Comparison of ENCODE assay signal across 1 cellular context in the genomic region with DNA sequence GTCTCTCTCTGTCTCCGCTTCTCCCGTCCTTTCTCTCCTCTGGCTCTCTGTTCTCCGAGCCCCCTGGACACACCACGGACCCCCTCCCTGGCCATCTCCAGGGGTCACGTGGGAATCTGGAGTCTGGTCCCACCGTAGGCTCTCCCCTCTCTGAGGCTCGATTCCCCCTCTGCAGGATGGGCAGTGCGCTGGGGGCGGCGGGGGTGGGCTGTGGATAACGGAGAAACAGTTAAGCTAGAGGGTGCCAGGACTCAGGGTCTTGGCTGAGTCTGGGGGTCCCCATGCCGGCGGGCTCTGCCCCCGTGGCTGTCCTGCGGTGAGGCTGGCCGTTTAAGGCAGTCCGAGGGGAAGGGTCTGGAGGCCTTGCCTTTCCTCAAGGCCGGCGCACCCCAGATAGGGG.
TF ChIP-seq lines count a peak whose summit lies in the region.

No MANE protein-coding gene starts in this region.

TF ChIP-seq in neural cell, 6 proteins besides CTCF, POLR2A, EP300 and RAD21 (continued from another document):
- TF ChIP-seq, protein P1, sequence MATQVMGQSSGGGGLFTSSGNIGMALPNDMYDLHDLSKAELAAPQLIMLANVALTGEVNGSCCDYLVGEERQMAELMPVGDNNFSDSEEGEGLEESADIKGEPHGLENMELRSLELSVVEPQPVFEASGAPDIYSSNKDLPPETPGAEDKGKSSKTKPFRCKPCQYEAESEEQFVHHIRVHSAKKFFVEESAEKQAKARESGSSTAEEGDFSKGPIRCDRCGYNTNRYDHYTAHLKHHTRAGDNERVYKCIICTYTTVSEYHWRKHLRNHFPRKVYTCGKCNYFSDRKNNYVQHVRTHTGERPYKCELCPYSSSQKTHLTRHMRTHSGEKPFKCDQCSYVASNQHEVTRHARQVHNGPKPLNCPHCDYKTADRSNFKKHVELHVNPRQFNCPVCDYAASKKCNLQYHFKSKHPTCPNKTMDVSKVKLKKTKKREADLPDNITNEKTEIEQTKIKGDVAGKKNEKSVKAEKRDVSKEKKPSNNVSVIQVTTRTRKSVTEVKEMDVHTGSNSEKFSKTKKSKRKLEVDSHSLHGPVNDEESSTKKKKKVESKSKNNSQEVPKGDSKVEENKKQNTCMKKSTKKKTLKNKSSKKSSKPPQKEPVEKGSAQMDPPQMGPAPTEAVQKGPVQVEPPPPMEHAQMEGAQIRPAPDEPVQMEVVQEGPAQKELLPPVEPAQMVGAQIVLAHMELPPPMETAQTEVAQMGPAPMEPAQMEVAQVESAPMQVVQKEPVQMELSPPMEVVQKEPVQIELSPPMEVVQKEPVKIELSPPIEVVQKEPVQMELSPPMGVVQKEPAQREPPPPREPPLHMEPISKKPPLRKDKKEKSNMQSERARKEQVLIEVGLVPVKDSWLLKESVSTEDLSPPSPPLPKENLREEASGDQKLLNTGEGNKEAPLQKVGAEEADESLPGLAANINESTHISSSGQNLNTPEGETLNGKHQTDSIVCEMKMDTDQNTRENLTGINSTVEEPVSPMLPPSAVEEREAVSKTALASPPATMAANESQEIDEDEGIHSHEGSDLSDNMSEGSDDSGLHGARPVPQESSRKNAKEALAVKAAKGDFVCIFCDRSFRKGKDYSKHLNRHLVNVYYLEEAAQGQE (IDR thresholded peaks at IDR 0.05; ENCODE audit: borderline replicate concordance): no peak
- no peak for TF ChIP-seq TAF1 (IDR thresholded peaks at IDR 0.05; ENCODE audit: low read depth)
